Comparison of ENCODE assay signal across 8 cellular contexts in the genomic region with DNA sequence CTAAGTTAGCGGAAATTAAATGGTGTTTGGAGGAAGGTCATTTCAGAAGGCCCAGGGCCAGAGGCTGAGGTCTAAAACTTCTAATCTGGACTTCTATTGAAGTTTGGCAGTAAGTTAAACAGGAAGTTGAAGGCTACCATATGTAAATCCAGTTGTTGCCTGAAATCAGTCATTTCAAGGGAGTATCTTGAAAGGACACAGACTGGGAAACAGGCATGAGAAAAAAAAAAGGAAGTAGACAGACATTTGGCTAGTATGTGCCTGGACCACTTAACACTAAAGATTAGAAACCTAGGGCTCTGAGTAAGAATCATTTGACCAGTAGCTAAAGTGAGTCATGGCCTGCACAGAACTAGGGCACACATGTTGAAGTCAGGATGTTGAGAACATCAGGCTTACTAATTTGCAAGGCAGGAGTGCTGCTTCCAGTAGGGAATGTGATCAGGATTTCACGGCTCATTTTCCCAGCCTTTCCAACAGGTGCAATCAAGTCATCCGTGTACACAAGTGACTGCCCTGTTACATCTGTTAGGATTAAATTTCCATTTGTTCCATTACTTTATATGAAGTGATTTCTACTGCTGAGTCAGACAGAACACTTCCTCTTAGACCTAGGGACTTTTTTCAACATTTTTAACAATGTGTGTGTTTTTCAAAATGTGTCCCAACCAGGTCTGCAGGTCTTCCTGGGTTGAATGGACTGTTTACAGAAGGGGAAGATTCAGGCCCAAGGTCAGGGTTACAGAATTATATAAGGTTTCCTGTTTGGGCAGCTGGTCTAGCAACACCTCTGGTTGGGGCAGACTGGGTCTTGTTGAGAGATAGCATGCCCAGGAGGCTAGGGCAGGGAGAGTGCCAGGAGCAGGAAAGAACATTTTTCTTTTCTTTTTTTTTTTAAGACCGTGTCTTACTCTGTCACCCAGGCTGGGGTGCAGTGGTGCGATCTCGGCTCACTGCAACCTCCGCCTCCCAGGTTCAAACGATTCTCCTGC.
DNase-seq lines count a peak whose midpoint lies in the region; ATAC-seq and TF ChIP-seq lines count a peak whose summit lies in the region.

No MANE protein-coding gene starts in this region.

- ATAC-seq in GM18909 (IDR thresholded peaks at IDR 0.05; ENCODE audit: poor library complexity, unreplicated experiment) (peak; percentile 49), HG03342 (IDR thresholded peaks at IDR 0.05; ENCODE audit: unreplicated experiment) (peak; percentile 52)

- H2AFZ ChIP-seq in osteoblast (ENCODE audit: low read length): no peak overlapping the region

- no peaks in the 10 kb centered on the region for H3K36me3 ChIP-seq in osteoblast (ENCODE audit: insufficient read depth, low read length)

- H3K79me2 ChIP-seq in osteoblast (ENCODE audit: insufficient read depth, low read length): peaks cover 31% of the 10 kb centered on the region

- H3K9me3 ChIP-seq in osteoblast (ENCODE audit: low read depth, low read length): no peaks in the 10 kb centered on the region

- H3K27ac ChIP-seq in C4-2B (peak overlapping the region; percentile 82), osteoblast (ENCODE audit: low read depth, low read length) (peak overlapping the region; percentile 95)

- no peaks in the 10 kb centered on the region for H3K27me3 ChIP-seq in osteoblast (ENCODE audit: insufficient read depth, low read length)

- H3K27me3 Mint-ChIP-seq in activated T-helper 1 cell treated with anti-CD3 and anti-CD28 coated beads, Interleukin-12 subunit alpha, Interleukin-12 subunit beta, Interleukin-2, Interleukin-4 antibody, amounts not matched to agents 30 ng/mL and 10 ng/mL and 1 ng/mL, durations not matched to agents 14 hours and 24 hours and 36 hours (ENCODE audit: insufficient read depth): no peaks in the 10 kb centered on the region

- peak overlapping the region; percentile 82 for H3K4me2 ChIP-seq in osteoblast (ENCODE audit: insufficient read depth, low read length)

- H3K4me3 Mint-ChIP-seq in activated T-helper 1 cell treated with anti-CD3 and anti-CD28 coated beads, Interleukin-12 subunit alpha, Interleukin-12 subunit beta, Interleukin-2, Interleukin-4 antibody, amounts not matched to agents 30 ng/mL and 10 ng/mL and 1 ng/mL, durations not matched to agents 14 hours and 24 hours and 36 hours: peak overlapping the region; percentile 89

- H3K4me1 ChIP-seq in osteoblast (ENCODE audit: insufficient read depth, low read length): peaks cover 41% of the 10 kb centered on the region

- TF ChIP-seq CTCF in C4-2B (conservative IDR thresholded peaks at IDR 0.05): no peak
- TF ChIP-seq CTCF in osteoblast (IDR thresholded peaks at IDR 0.05; ENCODE audit: extremely low read depth, low read depth, low read length): no peak

- intact Hi-C loops in activated T-helper 1 cell treated with anti-CD3 and anti-CD28 coated beads, Interleukin-12 subunit alpha, Interleukin-12 subunit beta, Interleukin-2, Interleukin-4 antibody, amounts not matched to agents 30 ng/mL and 10 ng/mL and 1 ng/mL, durations not matched to agents 14 hours and 24 hours and 36 hours (cut with micrococcal nuclease): loop anchor here (1.0 to 10.0 kb wide), 8 partner anchors 8 to 1021 kb away; a partner anchor contains a TSS

- peak overlapping the region; percentile 98 for H3K27ac Mint-ChIP-seq in activated T-helper 1 cell treated with anti-CD3 and anti-CD28 coated beads, Interleukin-12 subunit alpha, Interleukin-12 subunit beta, Interleukin-2, Interleukin-4 antibody, amounts not matched to agents 30 ng/mL and 10 ng/mL and 1 ng/mL, durations not matched to agents 14 hours and 24 hours and 36 hours

- H3K9me3 Mint-ChIP-seq in activated T-helper 1 cell treated with anti-CD3 and anti-CD28 coated beads, Interleukin-12 subunit alpha, Interleukin-12 subunit beta, Interleukin-2, Interleukin-4 antibody, amounts not matched to agents 30 ng/mL and 10 ng/mL and 1 ng/mL, durations not matched to agents 14 hours and 24 hours and 36 hours: no peaks in the 10 kb centered on the region

- DNase-seq in NCI-H748 treated with DMSO at 0.1 percent for 48 hours (lab: John Stamatoyannopoulos, UW) (peak; percentile 17), germinal center (ENCODE audit: low spot score) (peak; percentile 38), osteoblast (ENCODE audit: insufficient read length, low spot score, missing footprints) (peak; percentile 82), GOT3 (lab: John Stamatoyannopoulos, UW) (no peak)
- no peak for DNase-seq in activated T-helper 1 cell treated with anti-CD3 and anti-CD28 coated beads, Interleukin-12 subunit alpha, Interleukin-12 subunit beta, Interleukin-2, Interleukin-4 antibody, amounts not matched to agents 30 ng/mL and 10 ng/mL and 1 ng/mL, durations not matched to agents 14 hours and 24 hours and 36 hours (ENCODE audit: low spot score)

- H4K20me1 ChIP-seq in osteoblast (ENCODE audit: insufficient read depth, low read length): no peaks in the 10 kb centered on the region

- peaks cover 63% of the 10 kb centered on the region for H3K4me1 Mint-ChIP-seq in activated T-helper 1 cell treated with anti-CD3 and anti-CD28 coated beads, Interleukin-12 subunit alpha, Interleukin-12 subunit beta, Interleukin-2, Interleukin-4 antibody, amounts not matched to agents 30 ng/mL and 10 ng/mL and 1 ng/mL, durations not matched to agents 14 hours and 24 hours and 36 hours (ENCODE audit: low read depth)

- H3K36me3 Mint-ChIP-seq in activated T-helper 1 cell treated with anti-CD3 and anti-CD28 coated beads, Interleukin-12 subunit alpha, Interleukin-12 subunit beta, Interleukin-2, Interleukin-4 antibody, amounts not matched to agents 30 ng/mL and 10 ng/mL and 1 ng/mL, durations not matched to agents 14 hours and 24 hours and 36 hours (ENCODE audit: low read depth): peaks cover 15% of the 10 kb centered on the region

- H3K4me3 ChIP-seq in osteoblast (ENCODE audit: insufficient read depth, low read length): peak overlapping the region; percentile 73

Comparison
In these comparisons a context has a peak if more than half of its experiments do, and no peak if none do; other contexts are left out.
1. DNase-seq: peak in NCI-H748 treated with DMSO at 0.1 percent for 48 hours (single experiment), germinal center (single experiment) and osteoblast (single experiment); none in activated T-helper 1 cell treated with anti-CD3 and anti-CD28 coated beads, Interleukin-12 subunit alpha, Interleukin-12 subunit beta, Interleukin-2, Interleukin-4 antibody, amounts not matched to agents 30 ng/mL and 10 ng/mL and 1 ng/mL, durations not matched to agents 14 hours and 24 hours and 36 hours (single experiment) and GOT3 (single experiment).